In the genomic region with DNA sequence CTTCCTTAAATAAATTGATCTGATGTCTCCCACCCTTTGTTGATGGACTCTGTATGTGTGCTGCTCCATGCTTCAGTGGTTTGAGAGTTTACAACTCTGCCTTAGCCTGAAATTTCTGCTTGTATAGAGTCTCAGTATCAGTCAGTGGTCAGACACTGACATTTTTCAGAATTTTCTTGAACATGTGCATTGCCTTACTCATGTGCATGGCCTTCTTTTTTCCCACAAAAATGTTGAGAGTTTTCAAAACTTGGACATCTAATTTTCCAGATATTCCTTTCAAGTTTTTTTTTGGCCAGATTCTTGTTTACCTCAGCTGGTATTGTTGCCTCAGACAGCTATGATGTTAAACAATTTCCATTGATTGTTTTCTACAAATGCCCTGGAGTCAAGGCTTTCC, we compare ENCODE assay signal across 16 cellular contexts.
DNase-seq lines count a peak whose midpoint lies in the region; FAIRE-seq and TF ChIP-seq lines count a peak whose summit lies in the region.
"Had no signal": no experiment of that assay in that cellular context is flagged by ENCODE, and none has a peak within 500 bp of the region (broad histone marks: within the 10 kb centered on the region; RNA-seq: fewer than 3 reads in every experiment).

No MANE protein-coding gene starts in this region.

- no peak overlapping the region for H2BK20ac ChIP-seq in H1 (ENCODE audit: low read length)

- H2BK5ac ChIP-seq in H1 (ENCODE audit: low read depth, low read length) = no peak overlapping the region

- peaks cover 2% of the 10 kb centered on the region for H3K9me3 Mint-ChIP-seq in astrocyte (ENCODE audit: unreplicated experiment)
- H3K9me3 Mint-ChIP-seq in CD8-positive, alpha-beta memory T cell = peaks cover 0 to 10% (median 2%) of the 10 kb centered on the region in 5 donors

- no peak overlapping the region for H4K8ac ChIP-seq in H1 (ENCODE audit: extremely low read depth, insufficient read depth, low read length)

- no peaks in the 10 kb centered on the region for H3K23me2 ChIP-seq in H1 (ENCODE audit: low read depth, low read length)

- no peak overlapping the region for H2BK120ac ChIP-seq in H1 (replicated peaks; ENCODE audit: low read depth, low read length)

- H3K56ac ChIP-seq in H1 (replicated peaks; ENCODE audit: insufficient read length, low read depth, low read length) = no peak overlapping the region

- H3K4me1 ChIP-seq in astrocyte (ENCODE audit: insufficient read depth, low read length) (no peaks in the 10 kb centered on the region), H1 (replicated peaks in 1 of 4; ENCODE audit: control insufficient read depth in 3 of 4, insufficient read depth in 4 of 4, low read length in 3 of 4) (no peaks in the 10 kb centered on the region)
- no peaks in the 10 kb centered on the region for H3K4me1 ChIP-seq in CD8-positive, alpha-beta memory T cell (ENCODE audit: insufficient read depth, low read length)

- DNase-seq in astrocyte (ENCODE audit: low read depth) = peak; percentile 62
- DNase-seq in H1 (ENCODE audit: low read depth in 1 of 2, low spot score in 2 of 2) = no peak
- peak; percentile 22 for DNase-seq in non-pigmented ciliary epithelial cell (ENCODE audit: low read depth)
- DNase-seq in stromal cell of bone marrow (ENCODE audit: low read depth) = peak; percentile 8
- no peak for DNase-seq in epidermal melanocyte (ENCODE audit: insufficient read length, low spot score)
- DNase-seq in foreskin melanocyte = no peak
- no peak for DNase-seq in CD8-positive, alpha-beta memory T cell
- DNase-seq: C1 segment of cervical spinal cord; CD4-positive, alpha-beta T cell; DMS79; IMR-90 had no signal

- H2BK12ac ChIP-seq in H1 (ENCODE audit: low read depth, low read length) = no peak overlapping the region

- peaks cover 2% of the 10 kb centered on the region for H3K36me3 Mint-ChIP-seq in astrocyte (ENCODE audit: low read depth, unreplicated experiment)
- H3K36me3 Mint-ChIP-seq in CD8-positive, alpha-beta memory T cell = no peaks in the 10 kb centered on the region

- no peak for TF ChIP-seq RAD21 in H1 (IDR thresholded peaks at IDR 0.05 in 1 of 2, conservative IDR thresholded peaks at IDR 0.05 in 1 of 2; ENCODE audit: low read depth in 2 of 2, low read length in 2 of 2)

- FAIRE-seq in astrocyte (lab: Jason Lieb, UNC) (no peak), H1 (lab: Jason Lieb, UNC) (no peak)
- FAIRE-seq: A204.1, GM12892, H54 had no signal

- no peaks in the 10 kb centered on the region for H3K79me1 ChIP-seq in H1 (ENCODE audit: low read depth, low read length)

- H3K4me1 Mint-ChIP-seq in astrocyte (ENCODE audit: low read depth, unreplicated experiment) = peaks cover 16% of the 10 kb centered on the region
- no peaks in the 10 kb centered on the region for H3K4me1 Mint-ChIP-seq in CD8-positive, alpha-beta memory T cell
- H3K4me1 Mint-ChIP-seq: B cell had no signal

- no peak overlapping the region for H3K4ac ChIP-seq in H1 (replicated peaks; ENCODE audit: insufficient read length, low read depth, low read length)

- H3K27ac ChIP-seq in astrocyte (ENCODE audit: low read depth, low read length) (peak overlapping the region; percentile 22), H1 (ENCODE audit: low read depth, low read length) (no peak overlapping the region)
- no peak overlapping the region for H3K27ac ChIP-seq in CD8-positive, alpha-beta memory T cell (ENCODE audit: low read depth, low read length)
- H3K27ac ChIP-seq: HL-60 had no signal

- H3K79me2 ChIP-seq in astrocyte (ENCODE audit: insufficient read depth, low read length) (no peaks in the 10 kb centered on the region), H1 (ENCODE audit: control insufficient read depth in 1 of 2, insufficient read depth in 2 of 2, low read length in 2 of 2) (no peaks in the 10 kb centered on the region)

- H2AFZ ChIP-seq in astrocyte (ENCODE audit: low read depth, low read length) (no peak overlapping the region), H1 (ENCODE audit: low read length) (peak overlapping the region; percentile 31; the same call in 1 of the 2 replicates)

- H3K27me3 Mint-ChIP-seq in astrocyte (ENCODE audit: low read depth, unreplicated experiment) = no peaks in the 10 kb centered on the region
- no peaks in the 10 kb centered on the region for H3K27me3 Mint-ChIP-seq in CD8-positive, alpha-beta memory T cell
- H3K27me3 Mint-ChIP-seq: B cell; CD4-positive, alpha-beta T cell had no signal

- no peak overlapping the region for H2AK5ac ChIP-seq in H1 (ENCODE audit: low read depth, low read length)

- POLR2A ChIA-PET in H1 (lab: Charles Lee; ENCODE audit: partially characterized antibody) = no interaction called here
- POLR2A ChIA-PET in CD8-positive, alpha-beta memory T cell (lab: Charles Lee) = no interaction called here

- no peak for TF ChIP-seq EP300 in H1 (IDR thresholded peaks at IDR 0.05; ENCODE audit: borderline replicate concordance in 1 of 2, low read depth in 2 of 2, low read length in 2 of 2)

- no peak overlapping the region for H3K4me3 Mint-ChIP-seq in astrocyte (ENCODE audit: unreplicated experiment)
- H3K4me3 Mint-ChIP-seq in CD8-positive, alpha-beta memory T cell = no peak overlapping the region
- H3K4me3 Mint-ChIP-seq: B cell; CD4-positive, alpha-beta T cell had no signal

- no peak overlapping the region for H2BK15ac ChIP-seq in H1 (ENCODE audit: low read length)

- TF ChIP-seq CTCF in astrocyte (IDR thresholded peaks at IDR 0.05; ENCODE audit: insufficient read depth, low read depth, low read length) (no peak), H1 (IDR thresholded peaks at IDR 0.05; ENCODE audit: control extremely low read depth in 1 of 3, insufficient read depth in 1 of 3, low read depth in 1 of 3, low read length in 3 of 3) (no peak)

- no peak overlapping the region for H3K23ac ChIP-seq in H1 (ENCODE audit: insufficient read length)

- no peak for TF ChIP-seq POLR2A in H1 (IDR thresholded peaks at IDR 0.05; ENCODE audit: control extremely low read depth in 1 of 2, low read depth in 2 of 2, low read length in 2 of 2)

- H3K27ac Mint-ChIP-seq in astrocyte (ENCODE audit: unreplicated experiment) = peak overlapping the region; percentile 95
- no peak overlapping the region for H3K27ac Mint-ChIP-seq in CD8-positive, alpha-beta memory T cell
- H3K27ac Mint-ChIP-seq: B cell; CD4-positive, alpha-beta T cell had no signal

- H3K27me3 ChIP-seq in astrocyte (ENCODE audit: insufficient read depth, low read length) = no peaks in the 10 kb centered on the region
- H3K27me3 ChIP-seq in H1 (replicated peaks in 1 of 4; ENCODE audit: control insufficient read depth in 3 of 4, extremely low read depth in 1 of 4, insufficient read depth in 3 of 4, low read length in 3 of 4) = no peaks in the 10 kb centered on the region
- H3K27me3 ChIP-seq in CD8-positive, alpha-beta memory T cell (ENCODE audit: insufficient read depth, low read length, poor library complexity, severe bottlenecking) = no peaks in the 10 kb centered on the region

- H3K4me3 ChIP-seq in astrocyte (ENCODE audit: insufficient read depth, low read depth, low read length) = no peak overlapping the region
- H3K4me3 ChIP-seq in H1 (ENCODE audit: extremely low read depth in 1 of 4, insufficient read depth in 2 of 4, low read depth in 3 of 4, low read length in 4 of 4) = no peak overlapping the region
- H3K4me3 ChIP-seq in CD8-positive, alpha-beta memory T cell (ENCODE audit: low read length) = no peak overlapping the region

- no peaks in the 10 kb centered on the region for H3K36me3 ChIP-seq in astrocyte (ENCODE audit: insufficient read depth, low read length)
- H3K36me3 ChIP-seq in H1 (ENCODE audit: control insufficient read depth in 2 of 4, insufficient read depth in 4 of 4, low read length in 3 of 4) = no peaks in the 10 kb centered on the region
- no peaks in the 10 kb centered on the region for H3K36me3 ChIP-seq in CD8-positive, alpha-beta memory T cell (ENCODE audit: insufficient read depth, low read length)

- H4K20me1 ChIP-seq in astrocyte (ENCODE audit: insufficient read depth, low read length) = no peaks in the 10 kb centered on the region
- no peaks in the 10 kb centered on the region for H4K20me1 ChIP-seq in H1 (replicated peaks in 1 of 2; ENCODE audit: control insufficient read depth in 1 of 2, insufficient read depth in 2 of 2, low read length in 2 of 2)

- no peak overlapping the region for H3K9ac ChIP-seq in astrocyte (ENCODE audit: low read length)
- no peak overlapping the region for H3K9ac ChIP-seq in H1 (replicated peaks in 1 of 4; ENCODE audit: extremely low read depth in 1 of 4, low read depth in 3 of 4, low read length in 3 of 4)

- H3K4me2 ChIP-seq in astrocyte (ENCODE audit: low read length) (peak overlapping the region; percentile 4), H1 (ENCODE audit: insufficient read depth in 1 of 2, low read depth in 2 of 2, low read length in 2 of 2) (no peak overlapping the region)

- CTCF ChIA-PET in H1 (lab: Charles Lee; ENCODE audit: partially characterized antibody) = no interaction called here
- CTCF ChIA-PET in CD8-positive, alpha-beta memory T cell (lab: Charles Lee) = no interaction called here

- H3K9me3 ChIP-seq in astrocyte (ENCODE audit: insufficient read depth, low read depth, low read length) = peaks cover 6% of the 10 kb centered on the region
- no peaks in the 10 kb centered on the region for H3K9me3 ChIP-seq in H1 (ENCODE audit: insufficient read depth in 2 of 2, low read depth in 1 of 2, low read length in 1 of 2)
- H3K9me3 ChIP-seq in CD8-positive, alpha-beta memory T cell (ENCODE audit: low read length) = no peaks in the 10 kb centered on the region

- H3K18ac ChIP-seq in H1 (ENCODE audit: extremely low read depth, low read length) = no peak overlapping the region

- no peak overlapping the region for H3K14ac ChIP-seq in H1 (ENCODE audit: insufficient read length)

- H4K91ac ChIP-seq in H1 (replicated peaks; ENCODE audit: insufficient read length, low read length) = no peak overlapping the region

- no peak overlapping the region for H4K5ac ChIP-seq in H1 (ENCODE audit: insufficient read length, low read depth, low read length)

TF ChIP-seq in H1, 55 proteins besides CTCF, POLR2A, EP300 and RAD21:
- no peak for TF ChIP-seq FOSL1 (IDR thresholded peaks at IDR 0.05; ENCODE audit: insufficient read depth, low read depth, low read length)
- TF ChIP-seq ASH2L (IDR thresholded peaks at IDR 0.05; ENCODE audit: low read length) = no peak
- no peak for TF ChIP-seq RXRA (IDR thresholded peaks at IDR 0.05; ENCODE audit: insufficient read depth, low read depth, low read length)
- TF ChIP-seq SIRT6 (IDR thresholded peaks at IDR 0.05; ENCODE audit: low read length) = no peak
- no peak for TF ChIP-seq SUZ12 (IDR thresholded peaks at IDR 0.05; ENCODE audit: low read length)
- no peak for TF ChIP-seq RFX5 (IDR thresholded peaks at IDR 0.05; ENCODE audit: borderline replicate concordance, low read depth, low read length)
- no peak for TF ChIP-seq SP2 (IDR thresholded peaks at IDR 0.05; ENCODE audit: low read length)
- no peak for TF ChIP-seq GABPA (IDR thresholded peaks at IDR 0.05; ENCODE audit: borderline replicate concordance, insufficient read depth, low read length)

Comparison
In these comparisons a context has a peak if more than half of its experiments do, and no peak if none do; other contexts are left out.
1. DNase-seq: peak in astrocyte (single experiment), non-pigmented ciliary epithelial cell (single experiment) and stromal cell of bone marrow (single experiment); none in H1 (0 of 2), epidermal melanocyte (single experiment), foreskin melanocyte (single experiment) and CD8-positive, alpha-beta memory T cell (0 of 5).